ENCODE assay signal across 14 cellular contexts in the genomic region with DNA sequence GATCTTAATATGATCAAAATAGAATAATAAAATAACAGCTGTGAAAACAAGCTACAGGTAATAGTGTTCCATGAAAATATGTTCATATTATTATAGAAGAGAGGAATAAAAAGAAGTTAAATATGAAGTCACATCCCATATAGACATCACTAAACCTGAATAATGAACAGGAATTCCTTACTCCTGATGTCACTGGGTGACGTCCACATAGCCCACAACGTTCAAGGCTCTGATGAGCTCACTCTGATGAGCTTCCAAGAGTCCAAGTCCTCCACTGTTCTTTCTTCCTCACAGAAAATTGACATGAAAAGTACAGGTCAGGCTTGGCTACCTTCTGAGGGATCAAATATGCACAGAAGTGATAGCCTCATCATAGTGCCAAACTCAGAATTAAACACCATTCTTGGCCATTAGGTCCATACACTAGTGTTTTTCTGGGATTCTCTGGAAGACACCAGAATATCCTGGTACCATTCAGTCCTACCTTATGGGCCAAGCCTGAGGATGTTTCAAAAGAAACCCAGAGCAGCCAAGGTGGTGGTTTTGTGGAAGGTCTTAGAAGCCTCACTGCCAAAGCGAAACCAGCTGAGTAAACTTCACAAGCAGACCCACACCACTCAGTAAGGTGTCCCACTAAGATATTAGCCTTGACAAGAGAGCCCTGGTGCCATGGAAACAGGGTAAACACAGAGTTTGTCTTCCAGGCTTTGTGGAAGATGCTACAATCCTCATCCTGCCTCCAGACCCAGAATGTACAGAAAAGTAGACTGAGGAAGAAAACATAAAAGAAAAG.
"Had no signal": no experiment of that assay in that cellular context is flagged by ENCODE, and none has a peak within 500 bp of the region (broad histone marks: within the 10 kb centered on the region; RNA-seq: fewer than 3 reads in every experiment).

No MANE protein-coding gene starts in this region.

- DNase-seq: activated CD4-positive, alpha-beta T cell treated with anti-CD3 and anti-CD28 coated beads for 1 hour; activated CD4-positive, alpha-beta T cell treated with anti-CD3 and anti-CD28 coated beads, Interleukin-2, amount 50 U/mL, for 48 hours; activated gamma-delta T cell; activated T-cell treated with anti-CD3 and anti-CD28 coated beads, Interleukin-2, amount 50 U/mL, for 4 hours; caudate nucleus; effector CD4-positive, alpha-beta T cell; heart left ventricle; left ventricle myocardium inferior; stimulated activated CD4-positive, alpha-beta T cell treated with anti-CD3 and anti-CD28 coated beads, Interleukin-12 subunit alpha, Interleukin-12 subunit beta, amount 100 ng/mL, for 4 hours; stimulated activated naive CD4-positive, alpha-beta T cell; substantia nigra; transverse colon had no signal

- H3K4me3 ChIP-seq: coronary artery, heart left ventricle, left ventricle myocardium inferior, transverse colon had no signal

- H3K9me3 ChIP-seq: heart left ventricle, left ventricle myocardium inferior, transverse colon had no signal

- H3K4me1 ChIP-seq: heart left ventricle, left ventricle myocardium inferior, transverse colon had no signal

- H3K36me3 ChIP-seq: heart left ventricle, left ventricle myocardium inferior, transverse colon had no signal

- ATAC-seq: activated T-cell treated with anti-CD3 and anti-CD28 coated beads, Interleukin-2, amount 50 U/mL, for 4 hours; heart left ventricle had no signal

- H3K27ac ChIP-seq: coronary artery, epithelial cell of prostate, heart left ventricle, left ventricle myocardium inferior, transverse colon had no signal

- H3K27me3 ChIP-seq: heart left ventricle, transverse colon had no signal
